Comparison of ENCODE assay signal across 8 cellular contexts in the genomic region with DNA sequence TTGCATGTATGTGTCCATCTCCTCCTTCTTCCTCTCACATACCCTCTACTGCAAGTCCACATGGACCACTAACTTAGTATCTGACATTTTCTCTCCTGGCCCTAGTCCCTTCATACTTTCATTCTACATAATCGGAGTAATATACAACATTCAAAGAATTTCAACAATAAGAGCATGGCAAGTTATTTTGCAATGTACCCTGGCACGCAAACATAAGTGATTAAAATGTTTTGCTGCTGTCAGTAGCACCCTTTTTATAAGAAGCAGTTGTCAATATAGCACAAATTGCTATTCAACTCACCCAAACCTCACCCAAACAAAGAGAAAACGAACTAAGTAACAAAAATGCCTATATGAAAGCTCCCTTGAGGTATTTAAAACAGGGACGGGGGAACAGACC. TPM values are rescaled to one million over a fixed set of nuclear protein-coding genes. Genes with fewer than 3 reads are reported as not detected.
DNase-seq lines count a peak whose midpoint lies in the region; ATAC-seq and TF ChIP-seq lines count a peak whose summit lies in the region.

No MANE protein-coding gene starts in this region.

- peak overlapping the region; percentile 97 for H3K27ac Mint-ChIP-seq in mesothelial cell of epicardium

- no peak for ATAC-seq in left cardiac atrium

- H3K36me3 ChIP-seq in right atrium auricular region (no peaks in the 10 kb centered on the region), vagina (no peaks in the 10 kb centered on the region)

- no peaks in the 10 kb centered on the region for H3K36me3 Mint-ChIP-seq in mesothelial cell of epicardium

- H3K4me3 ChIP-seq in right atrium auricular region (peak overlapping the region; percentile 79 to 80), cardiac fibroblast (replicated peaks in 1 of 2; ENCODE audit: low read depth in 2 of 2, low read length in 2 of 2) (peak overlapping the region; percentile 81 to 83), vagina (peak overlapping the region; percentile 74 to 93)

- H3K9me3 Mint-ChIP-seq in mesothelial cell of epicardium: no peaks in the 10 kb centered on the region

- H3K9me3 ChIP-seq in right atrium auricular region (no peaks in the 10 kb centered on the region), vagina (no peaks in the 10 kb centered on the region)

- peaks cover 52% of the 10 kb centered on the region for H3K4me1 Mint-ChIP-seq in mesothelial cell of epicardium

- intact Hi-C loops in left cardiac atrium (cut with DNase I): loop anchor here in 1 of 2 donors (5.0 kb wide), 1 partner anchor 129 kb away; the partner anchor contains the start of gene OXSM
- intact Hi-C loops in vagina (cut with DNase I): loop anchor here (10.0 kb wide), 1 partner anchor 122 kb away; the partner anchor contains the start of gene NGLY1

- DNase-seq in right atrium auricular region (ENCODE audit: low spot score) (no peak), left cardiac atrium (no peak), cardiac fibroblast (ENCODE audit: low read depth in 2 of 2) (peak in 1 of 2 donors; percentile 31), mesothelial cell of epicardium (ENCODE audit: low spot score in 2 of 2, unreplicated experiment in 2 of 2) (no peak), vagina (ENCODE audit: extremely low spot score in 2 of 2) (no peak), RPMI8226 (no peak), NCI-H446 treated with DMSO at 0.1 percent for 48 hours (lab: John Stamatoyannopoulos, UW) (no peak)
- DNase-seq in stimulated activated CD4-positive, alpha-beta T cell treated with anti-CD3 and anti-CD28 coated beads, Interleukin-12 subunit alpha, Interleukin-12 subunit beta, amount 100 ng/mL, for 4 hours: no peak

- H3K27me3 ChIP-seq in right atrium auricular region (no peaks in the 10 kb centered on the region), vagina (no peaks in the 10 kb centered on the region)

- H3K4me1 ChIP-seq in right atrium auricular region (peaks cover 0 to 42% of the 10 kb centered on the region in 2 donors), vagina (peaks cover 50% of the 10 kb centered on the region)

- H3K27ac ChIP-seq in right atrium auricular region (peak overlapping the region; percentile 93 to 95), vagina (peak overlapping the region; percentile 97)

- TF ChIP-seq CTCF in right atrium auricular region (IDR thresholded peaks at IDR 0.05): no peak
- TF ChIP-seq CTCF in cardiac fibroblast (IDR thresholded peaks at IDR 0.05; ENCODE audit: low read depth, low read length): no peak
- no peak for TF ChIP-seq CTCF in mesothelial cell of epicardium (IDR thresholded peaks at IDR 0.05; ENCODE audit: unreplicated experiment)
- no peak for TF ChIP-seq CTCF in vagina (IDR thresholded peaks at IDR 0.05)

- peak overlapping the region; percentile 97 for H3K4me3 Mint-ChIP-seq in mesothelial cell of epicardium

- H3K27me3 Mint-ChIP-seq in mesothelial cell of epicardium (ENCODE audit: low read depth): no peaks in the 10 kb centered on the region

- TF ChIP-seq POLR2A in vagina (IDR thresholded peaks at IDR 0.05): no peak

RNA-seq across cellular contexts. Expression of gene TOP2B, which starts 1.8 kb away (rescaled TPM):
- total RNA-seq in right atrium auricular region (10 to 100 TPM; 67.2 to 91.4 TPM), left cardiac atrium (100 to 1,000 TPM in 1 of 2 donors, 10 to 100 TPM in 1; 79.1 to 101 TPM), mesothelial cell of epicardium (194 to 203 TPM (median 203 TPM) in 3 replicates), vagina (88.1 TPM)
